Comparison of ENCODE assay signal across 10 cellular contexts in genomic region chr5:374631-375335, GRCh38. TPM values are rescaled to one million over a fixed set of nuclear protein-coding genes. Genes with fewer than 3 reads are reported as not detected.
A peak's percentile ranks its signal among the peaks of the same experiment; 100 is the strongest.
DNase-seq lines count a peak whose midpoint lies in the region; ATAC-seq and TF ChIP-seq lines count a peak whose summit lies in the region.
"Had no signal": no experiment of that assay in that cellular context is flagged by ENCODE, and none has a peak within 500 bp of the region (broad histone marks: within the 10 kb centered on the region; RNA-seq: fewer than 3 reads in every experiment).

No MANE protein-coding gene starts in this region.

- H3K27me3 ChIP-seq in psoas muscle (ENCODE audit: insufficient read depth in 3 of 3, low read length in 2 of 3) = peaks cover 0 to 35% (median 9%) of the 10 kb centered on the region in 3 donors

- CTCF ChIA-PET in activated CD8-positive, alpha-beta memory T cell treated with anti-CD3 and anti-CD28 coated beads, Interleukin-2, amount 10 ng/mL, durations not matched to agents 7 days and 5 days (lab: Charles Lee) = interaction anchor here (0.6 to 1.2 kb wide), 3 partner anchors 9 to 54 kb away, joined by 3 to 5 read pairs (median 4); no protein-coding TSS in a partner anchor

- no peaks in the 10 kb centered on the region for H3K36me3 ChIP-seq in psoas muscle (ENCODE audit: insufficient read depth in 1 of 2, low read depth in 1 of 2)
- H3K36me3 ChIP-seq: heart right ventricle had no signal

- H3K27ac Mint-ChIP-seq in activated CD8-positive, alpha-beta memory T cell treated with anti-CD3 and anti-CD28 coated beads, Interleukin-2, amount 10 ng/mL, durations not matched to agents 7 days and 5 days = peak overlapping the region; percentile 96
- H3K27ac Mint-ChIP-seq in T-helper 17 cell (no peak overlapping the region), glutamatergic neuron (ENCODE audit: unreplicated experiment) (no peak overlapping the region)
- H3K27ac Mint-ChIP-seq in stimulated activated naive B cell treated with anti-CD40 and anti-IgM and Interleukin-4, amounts not matched to agents 10 μg/mL and 1 μg/mL and 100 μg/mL, for 72 hours = peak overlapping the region; percentile 96

- no peak overlapping the region for H3K4me3 ChIP-seq in psoas muscle

- no peak for TF ChIP-seq CTCF in glutamatergic neuron (IDR thresholded peaks at IDR 0.05; ENCODE audit: partially characterized antibody, unreplicated experiment)
- no peak for TF ChIP-seq CTCF in psoas muscle (IDR thresholded peaks at IDR 0.05)

- peak; percentile 41 for DNase-seq in activated CD8-positive, alpha-beta memory T cell treated with anti-CD3 and anti-CD28 coated beads, Interleukin-2, amount 10 ng/mL, durations not matched to agents 7 days and 5 days
- DNase-seq in activated CD8-positive, alpha-beta memory T cell treated with anti-CD3 and anti-CD28 coated beads for 24 hours = no peak
- no peak for DNase-seq in T-helper 17 cell
- DNase-seq in glutamatergic neuron = peak; percentile 7
- peak; percentile 1 for DNase-seq in stimulated activated naive B cell treated with anti-CD40 and anti-IgM and Interleukin-4, amounts not matched to agents 10 μg/mL and 1 μg/mL and 100 μg/mL, for 72 hours
- DNase-seq in psoas muscle = no peak
- no peak for DNase-seq in NK-92 (lab: John Stamatoyannopoulos, UW; ENCODE audit: unreplicated experiment)
- DNase-seq in GM19240 (ENCODE audit: insufficient read length, low spot score) = no peak
- DNase-seq: C1 segment of cervical spinal cord had no signal

- no peaks in the 10 kb centered on the region for H3K9me3 ChIP-seq in T-helper 17 cell (ENCODE audit: control insufficient read depth, low read length, poor library complexity, severe bottlenecking)
- no peaks in the 10 kb centered on the region for H3K9me3 ChIP-seq in psoas muscle

- peaks cover 87% of the 10 kb centered on the region for H3K4me1 Mint-ChIP-seq in activated CD8-positive, alpha-beta memory T cell treated with anti-CD3 and anti-CD28 coated beads, Interleukin-2, amount 10 ng/mL, durations not matched to agents 7 days and 5 days
- H3K4me1 Mint-ChIP-seq in T-helper 17 cell (peaks cover 8% of the 10 kb centered on the region), glutamatergic neuron (ENCODE audit: low read depth, unreplicated experiment) (peaks cover 6% of the 10 kb centered on the region)
- peaks cover 55 to 93% of the 10 kb centered on the region in 2 donors for H3K4me1 Mint-ChIP-seq in stimulated activated naive B cell treated with anti-CD40 and anti-IgM and Interleukin-4, amounts not matched to agents 10 μg/mL and 1 μg/mL and 100 μg/mL, for 72 hours

- 75 to 78% (median 77%) methylated on average over 19 of the region's 19 CpGs for WGBS in psoas muscle, 3 donors

- no peaks in the 10 kb centered on the region for H3K4me1 ChIP-seq in psoas muscle

- H3K27ac ChIP-seq in psoas muscle = no peak overlapping the region

- H3K27me3 Mint-ChIP-seq in activated CD8-positive, alpha-beta memory T cell treated with anti-CD3 and anti-CD28 coated beads, Interleukin-2, amount 10 ng/mL, durations not matched to agents 7 days and 5 days = no peaks in the 10 kb centered on the region
- H3K27me3 Mint-ChIP-seq in T-helper 17 cell = peaks cover 24% of the 10 kb centered on the region
- H3K27me3 Mint-ChIP-seq in glutamatergic neuron (ENCODE audit: unreplicated experiment) = peaks cover 14% of the 10 kb centered on the region
- peaks cover 4 to 10% of the 10 kb centered on the region in 2 donors for H3K27me3 Mint-ChIP-seq in stimulated activated naive B cell treated with anti-CD40 and anti-IgM and Interleukin-4, amounts not matched to agents 10 μg/mL and 1 μg/mL and 100 μg/mL, for 72 hours

- H3K4me3 Mint-ChIP-seq in activated CD8-positive, alpha-beta memory T cell treated with anti-CD3 and anti-CD28 coated beads, Interleukin-2, amount 10 ng/mL, durations not matched to agents 7 days and 5 days = peak overlapping the region; percentile 61
- H3K4me3 Mint-ChIP-seq in T-helper 17 cell (peak overlapping the region; percentile 31), glutamatergic neuron (ENCODE audit: unreplicated experiment) (peak overlapping the region; percentile 49)
- peak overlapping the region; percentile 63 to 72 for H3K4me3 Mint-ChIP-seq in stimulated activated naive B cell treated with anti-CD40 and anti-IgM and Interleukin-4, amounts not matched to agents 10 μg/mL and 1 μg/mL and 100 μg/mL, for 72 hours

- intact Hi-C loops in psoas muscle (cut with DNase I) = no loop called here

- H3K36me3 Mint-ChIP-seq in activated CD8-positive, alpha-beta memory T cell treated with anti-CD3 and anti-CD28 coated beads, Interleukin-2, amount 10 ng/mL, durations not matched to agents 7 days and 5 days = peaks cover 35% of the 10 kb centered on the region
- no peaks in the 10 kb centered on the region for H3K36me3 Mint-ChIP-seq in T-helper 17 cell (ENCODE audit: low read depth)
- no peaks in the 10 kb centered on the region for H3K36me3 Mint-ChIP-seq in glutamatergic neuron (ENCODE audit: unreplicated experiment)
- H3K36me3 Mint-ChIP-seq in stimulated activated naive B cell treated with anti-CD40 and anti-IgM and Interleukin-4, amounts not matched to agents 10 μg/mL and 1 μg/mL and 100 μg/mL, for 72 hours = peaks cover 83 to 85% of the 10 kb centered on the region in 2 donors

- no peak for ATAC-seq in activated CD8-positive, alpha-beta memory T cell treated with anti-CD3 and anti-CD28 coated beads, Interleukin-2, amount 10 ng/mL, durations not matched to agents 7 days and 5 days
- ATAC-seq in T-helper 17 cell = no peak
- no peak for ATAC-seq in stimulated activated naive B cell treated with anti-CD40 and anti-IgM and Interleukin-4, amounts not matched to agents 10 μg/mL and 1 μg/mL and 100 μg/mL, for 72 hours (replicated peaks)
- ATAC-seq in psoas muscle = no peak

- H3K9me3 Mint-ChIP-seq in activated CD8-positive, alpha-beta memory T cell treated with anti-CD3 and anti-CD28 coated beads, Interleukin-2, amount 10 ng/mL, durations not matched to agents 7 days and 5 days (ENCODE audit: low read depth) = no peaks in the 10 kb centered on the region
- H3K9me3 Mint-ChIP-seq in glutamatergic neuron (ENCODE audit: unreplicated experiment) = peaks cover 1% of the 10 kb centered on the region
- peaks cover 0 to 4% of the 10 kb centered on the region in 2 donors for H3K9me3 Mint-ChIP-seq in stimulated activated naive B cell treated with anti-CD40 and anti-IgM and Interleukin-4, amounts not matched to agents 10 μg/mL and 1 μg/mL and 100 μg/mL, for 72 hours

RNA-seq across cellular contexts. Expression of gene AHRR, which starts 53.3 kb away (rescaled TPM):
- total RNA-seq in activated CD8-positive, alpha-beta memory T cell treated with anti-CD3 and anti-CD28 coated beads, Interleukin-2, amount 10 ng/mL, durations not matched to agents 7 days and 5 days = 10 to 100 TPM; 56.8 to 64.0 TPM
- total RNA-seq in T-helper 17 cell (1 to 10 TPM in 1 of 2 donors, under 1 TPM in 1; 0.80 to 4.4 TPM), glutamatergic neuron (ENCODE audit: unreplicated experiment) (2.0 TPM), psoas muscle (1 to 10 TPM in 2 of 4 donors, under 1 TPM in 2; 0.45 to 7.4 (median 1.2) TPM)
- under 1 TPM; 0.10 to 0.39 (median 0.13) TPM for polyA plus RNA-seq in psoas muscle

Comparison
In these comparisons a context has a peak if more than half of its experiments do, and no peak if none do; other contexts are left out.
1. DNase-seq: peak in activated CD8-positive, alpha-beta memory T cell treated with anti-CD3 and anti-CD28 coated beads, Interleukin-2, amount 10 ng/mL, durations not matched to agents 7 days and 5 days (single experiment), glutamatergic neuron (single experiment) and stimulated activated naive B cell treated with anti-CD40 and anti-IgM and Interleukin-4, amounts not matched to agents 10 μg/mL and 1 μg/mL and 100 μg/mL, for 72 hours (single experiment); none in activated CD8-positive, alpha-beta memory T cell treated with anti-CD3 and anti-CD28 coated beads for 24 hours (single experiment), T-helper 17 cell (0 of 3), psoas muscle (0 of 2), NK-92 (single experiment) and GM19240 (single experiment).
2. H3K27ac Mint-ChIP-seq: peak in activated CD8-positive, alpha-beta memory T cell treated with anti-CD3 and anti-CD28 coated beads, Interleukin-2, amount 10 ng/mL, durations not matched to agents 7 days and 5 days (single experiment) and stimulated activated naive B cell treated with anti-CD40 and anti-IgM and Interleukin-4, amounts not matched to agents 10 μg/mL and 1 μg/mL and 100 μg/mL, for 72 hours (single experiment); none in T-helper 17 cell (single experiment) and glutamatergic neuron (single experiment).
3. RNA of gene AHRR, which starts 53.3 kb away (total RNA-seq): 56.8 to 64.0 TPM in activated CD8-positive, alpha-beta memory T cell treated with anti-CD3 and anti-CD28 coated beads, Interleukin-2, amount 10 ng/mL, durations not matched to agents 7 days and 5 days; 0.80 to 4.4 TPM in T-helper 17 cell, 2.0 TPM in glutamatergic neuron (single experiment) and 0.45 to 7.4 TPM in psoas muscle; every median in the first group is over 4 times any median in the second.
4. Peak in every context shown above with its lines, with median percentiles within 50 percentile points of each other: H3K4me3 Mint-ChIP-seq.